In genomic region chr3:52310861-52311566, GRCh38 we compare ENCODE assay signal across 10 cellular contexts. TPM values are rescaled to one million over a fixed set of nuclear protein-coding genes. Genes with fewer than 3 reads are reported as not detected.
A peak's percentile ranks its signal among the peaks of the same experiment; 100 is the strongest.
DNase-seq lines count a peak whose midpoint lies in the region; ATAC-seq, FAIRE-seq and TF ChIP-seq lines count a peak whose summit lies in the region.
"Had no signal": no experiment of that assay in that cellular context is flagged by ENCODE, and none has a peak within 500 bp of the region (broad histone marks: within the 10 kb centered on the region; RNA-seq: fewer than 3 reads in every experiment).

No MANE protein-coding gene starts in this region.

- intact Hi-C loops in kidney (cut with DNase I), result no loop called here
- intact Hi-C loops in breast epithelium (cut with DNase I; ENCODE audit: low total_unique reads), result no loop called here

- H3K4me1 ChIP-seq in kidney (ENCODE audit: control insufficient read depth in 1 of 2, insufficient read depth in 1 of 2, low read depth in 1 of 2, low read length in 2 of 2), result no peaks in the 10 kb centered on the region
- no peaks in the 10 kb centered on the region for H3K4me1 ChIP-seq in breast epithelium

- no peak for TF ChIP-seq EP300 in neural cell (conservative IDR thresholded peaks at IDR 0.05; ENCODE audit: poor library complexity, severe bottlenecking)

- H3K4me3 ChIP-seq in GM12865 (ENCODE audit: low read depth, low read length), result no peak overlapping the region
- no peak overlapping the region for H3K4me3 ChIP-seq in neural cell (ENCODE audit: low read length)
- no peak overlapping the region for H3K4me3 ChIP-seq in kidney (ENCODE audit: low read length in 2 of 2)
- H3K4me3 ChIP-seq in breast epithelium, result no peak overlapping the region
- H3K4me3 ChIP-seq: K562, skin epidermis had no signal

- TF ChIP-seq RAD21 in neural cell (conservative IDR thresholded peaks at IDR 0.05), result no peak

- ATAC-seq in HG02588 (IDR thresholded peaks at IDR 0.05; ENCODE audit: unreplicated experiment) (peak; percentile 54), GM18873 (IDR thresholded peaks at IDR 0.05; ENCODE audit: low FRiP score, unreplicated experiment) (no peak)
- ATAC-seq: K562 had no signal

- no peak for FAIRE-seq in kidney (lab: Jason Lieb, UNC)
- FAIRE-seq: K562 had no signal

- DNase-seq in GM12865 (ENCODE audit: low read depth) (peak; percentile 87), AG08396 (ENCODE audit: low spot score) (no peak), kidney (no peak), breast epithelium (ENCODE audit: low spot score in 2 of 2) (no peak)
- peak; percentile 41 to 48 for DNase-seq in activated CD8-positive, alpha-beta memory T cell treated with anti-CD3 and anti-CD28 coated beads for 4 hours (ENCODE audit: low read depth in 2 of 2)

- no peaks in the 10 kb centered on the region for H3K9me2 ChIP-seq in neural cell (ENCODE audit: insufficient read depth, low read length)

- H3K4me2 ChIP-seq in neural cell (ENCODE audit: low read length), result no peak overlapping the region

- no peaks in the 10 kb centered on the region for H3K27me3 ChIP-seq in neural cell (ENCODE audit: insufficient read depth, low read depth, low read length)
- H3K27me3 ChIP-seq in breast epithelium, result no peaks in the 10 kb centered on the region

- no peaks in the 10 kb centered on the region for H3K36me3 ChIP-seq in neural cell (ENCODE audit: insufficient read depth, low read length)
- peaks cover 0 to 4% of the 10 kb centered on the region in 2 donors for H3K36me3 ChIP-seq in kidney (ENCODE audit: control insufficient read depth in 1 of 2, insufficient read depth in 2 of 2, low read length in 2 of 2)
- no peaks in the 10 kb centered on the region for H3K36me3 ChIP-seq in breast epithelium

- TF ChIP-seq POLR2A in breast epithelium (IDR thresholded peaks at IDR 0.05), result no peak

- H3K27ac ChIP-seq in neural cell (ENCODE audit: low read length) (peak overlapping the region; percentile 79), kidney (ENCODE audit: low read depth in 2 of 2, low read length in 2 of 2) (no peak overlapping the region), breast epithelium (no peak overlapping the region)
- H3K27ac ChIP-seq: skin epidermis had no signal

- H4K20me1 ChIP-seq in neural cell (ENCODE audit: insufficient read depth), result no peaks in the 10 kb centered on the region

- H3K9ac ChIP-seq in neural cell (ENCODE audit: low read length), result peak overlapping the region; percentile 60
- H3K9ac ChIP-seq in kidney (ENCODE audit: low read length in 2 of 2), result no peak overlapping the region

- H3K9me3 ChIP-seq in neural cell (ENCODE audit: low read length), result no peaks in the 10 kb centered on the region
- H3K9me3 ChIP-seq in kidney (ENCODE audit: control insufficient read depth in 1 of 2, low read length in 2 of 2), result no peaks in the 10 kb centered on the region
- H3K9me3 ChIP-seq in breast epithelium, result no peaks in the 10 kb centered on the region

- no peaks in the 10 kb centered on the region for H3F3A ChIP-seq in neural cell (ENCODE audit: insufficient read depth, low read length, poor library complexity, severe bottlenecking)

- H2AFZ ChIP-seq in neural cell (ENCODE audit: low read depth, low read length), result no peak overlapping the region

- no peak for TF ChIP-seq CTCF in GM12865 (IDR thresholded peaks at IDR 0.05; ENCODE audit: insufficient read depth, low read depth, low read length, missing control alignments)
- no peak for TF ChIP-seq CTCF in neural cell (IDR thresholded peaks at IDR 0.05; ENCODE audit: poor library complexity, severe bottlenecking)
- no peak for TF ChIP-seq CTCF in kidney (IDR thresholded peaks at IDR 0.05; ENCODE audit: borderline replicate concordance, extremely low read depth, insufficient read depth)
- no peak for TF ChIP-seq CTCF in breast epithelium (IDR thresholded peaks at IDR 0.05)

- no peaks in the 10 kb centered on the region for H3K79me2 ChIP-seq in neural cell (replicated peaks; ENCODE audit: insufficient read depth, low read length)

TF ChIP-seq in neural cell, 6 proteins besides CTCF, POLR2A, EP300 and RAD21:
- TF ChIP-seq REST (IDR thresholded peaks at IDR 0.05; ENCODE audit: borderline replicate concordance), result no peak
- peak; percentile 7 for TF ChIP-seq MXI1 (conservative IDR thresholded peaks at IDR 0.05; ENCODE audit: poor library complexity, severe bottlenecking)
- TF ChIP-seq POLR2AphosphoS5 (IDR thresholded peaks at IDR 0.05), result no peak
- no peak for TF ChIP-seq EZH2 (IDR thresholded peaks at IDR 0.05; ENCODE audit: borderline replicate concordance, insufficient read depth, low read length, poor library complexity, severe bottlenecking)
- TF ChIP-seq TAF1 (IDR thresholded peaks at IDR 0.05; ENCODE audit: low read depth), result no peak
- no peak for TF ChIP-seq SMC3 (conservative IDR thresholded peaks at IDR 0.05; ENCODE audit: poor library complexity)
TF ChIP-seq in neural cell: peak in this region for 1.

RNA-seq across cellular contexts. Expression of gene DNAH1, which starts 5.1 kb away (rescaled TPM):
- 5.4 and 6.0 TPM in 2 replicates for polyA plus RNA-seq in neural cell
- 5.3 and 5.8 TPM in 2 replicates for polyA minus RNA-seq in neural cell
- total RNA-seq in kidney, result 12.1 TPM
- 1.7 TPM for polyA plus RNA-seq in kidney (ENCODE audit: insufficient read depth, low read depth, low replicate concordance)
- 10 to 100 TPM in 2 of 3 donors, 1 to 10 TPM in 1; 7.5 to 11.5 (median 10.8) TPM for total RNA-seq in breast epithelium

RNA-seq across cellular contexts. Expression of gene GLYCTK, which starts 23.4 kb away (rescaled TPM):
- polyA plus RNA-seq in neural cell, result 5.0 and 5.8 TPM in 2 replicates
- polyA minus RNA-seq in neural cell, result 2.4 and 2.8 TPM in 2 replicates
- 30.7 TPM for total RNA-seq in kidney
- polyA plus RNA-seq in kidney (ENCODE audit: insufficient read depth, low read depth, low replicate concordance), result 50.2 TPM
- 10 to 100 TPM in 1 of 3 donors, 1 to 10 TPM in 2; 7.3 to 17.8 (median 9.5) TPM for total RNA-seq in breast epithelium

RNA-seq across cellular contexts. Expression of gene WDR82, which starts 32.6 kb away (rescaled TPM):
- polyA plus RNA-seq in neural cell (151 and 163 TPM in 2 replicates), kidney (ENCODE audit: insufficient read depth, low read depth, low replicate concordance) (20.9 TPM)
- 225 TPM in 2 replicates for polyA minus RNA-seq in neural cell
- total RNA-seq in kidney (75.8 TPM), breast epithelium (10 to 100 TPM; 49.6 to 53.1 (median 52.1) TPM)

Comparison
In these comparisons a context has a peak if more than half of its experiments do, and no peak if none do; other contexts are left out.
1. DNase-seq: peak in GM12865 (single experiment) and activated CD8-positive, alpha-beta memory T cell treated with anti-CD3 and anti-CD28 coated beads for 4 hours (2 of 2); none in AG08396 (single experiment), kidney (single experiment) and breast epithelium (0 of 2).